Comparison of ENCODE assay signal across 8 cellular contexts in genomic region chr2:27889774-27890145, GRCh38. TPM values are rescaled to one million over a fixed set of nuclear protein-coding genes. Genes with fewer than 3 reads are reported as not detected.
DNase-seq lines count a peak whose midpoint lies in the region; ATAC-seq and TF ChIP-seq lines count a peak whose summit lies in the region.

No MANE protein-coding gene starts in this region.

- no peak for ATAC-seq in gastroesophageal sphincter

- H3K27ac ChIP-seq in WERI-Rb-1 (no peak overlapping the region; the same call in 1 of the 2 replicates), gastroesophageal sphincter (peak overlapping the region; percentile 91 to 98 (median 95))

- H3K4me1 ChIP-seq in gastroesophageal sphincter, result peaks cover 6 to 43% (median 9%) of the 10 kb centered on the region in 3 donors

- H3K27me3 ChIP-seq in WERI-Rb-1 (ENCODE audit: insufficient read depth, low read depth, severe bottlenecking), result peaks cover 4% of the 10 kb centered on the region
- no peaks in the 10 kb centered on the region for H3K27me3 ChIP-seq in gastroesophageal sphincter

- CTCF ChIA-PET in GM10248 (lab: Yijun Ruan, JAX), result interaction anchor here (0.9 kb wide), 1 partner anchor 19 kb away, joined by 3 read pairs; no protein-coding TSS in a partner anchor

- H3K9me3 ChIP-seq in WERI-Rb-1 (ENCODE audit: severe bottlenecking) (no peaks in the 10 kb centered on the region), gastroesophageal sphincter (no peaks in the 10 kb centered on the region)

- WGBS in gastroesophageal sphincter (ENCODE audit: low coverage in 1 of 2), 2 donors, result 21 to 43% methylated on average over 7 to 9 of the region's 10 CpGs

- POLR2A ChIA-PET in GM10248 (lab: Yijun Ruan, JAX), result no interaction called here

- peak; percentile 6 for DNase-seq in stimulated activated CD4-positive, alpha-beta T cell treated with anti-CD3 and anti-CD28 coated beads, Interleukin-4, amount 100 ng/mL, for 24 hours
- no peak for DNase-seq in stimulated activated CD4-positive, alpha-beta T cell treated with anti-CD3 and anti-CD28 coated beads, Interleukin-12 subunit alpha, Interleukin-12 subunit beta, amount 100 ng/mL, for 4 hours
- no peak for DNase-seq in WERI-Rb-1
- DNase-seq in retinal pigment epithelial cell (ENCODE audit: low read depth), result no peak
- DNase-seq in OCI-M2 (lab: John Stamatoyannopoulos, UW; ENCODE audit: unreplicated experiment), result no peak
- DNase-seq in GM10248 (ENCODE audit: extremely low spot score), result no peak
- no peak for DNase-seq in middle frontal gyrus (ENCODE audit: extremely low spot score, low spot score)

- H3K4me3 ChIP-seq in WERI-Rb-1 (ENCODE audit: low read depth, low read length), result peak overlapping the region; percentile 98
- H3K4me3 ChIP-seq in gastroesophageal sphincter, result peak overlapping the region; percentile 77 to 98
- H3K4me3 ChIP-seq in retinal pigment epithelial cell (ENCODE audit: low read length), result peak overlapping the region; percentile 81

- no peaks in the 10 kb centered on the region for H3K36me3 ChIP-seq in WERI-Rb-1
- H3K36me3 ChIP-seq in gastroesophageal sphincter, result no peaks in the 10 kb centered on the region

- TF ChIP-seq POLR2A in gastroesophageal sphincter (IDR thresholded peaks at IDR 0.05), result no peak

- TF ChIP-seq EP300 in gastroesophageal sphincter (IDR thresholded peaks at IDR 0.05), result no peak

- TF ChIP-seq CTCF in WERI-Rb-1 (IDR thresholded peaks at IDR 0.05; ENCODE audit: low read depth, low read length) (no peak), gastroesophageal sphincter (IDR thresholded peaks at IDR 0.05) (no peak), retinal pigment epithelial cell (conservative IDR thresholded peaks at IDR 0.05; ENCODE audit: low read depth, low read length) (no peak), GM10248 (IDR thresholded peaks at IDR 0.05; ENCODE audit: control extremely low read depth, extremely low read depth, low read depth, missing control alignments) (no peak)

RNA-seq across cellular contexts. Expression of gene RBKS, which starts 0.4 kb away (rescaled TPM):
- 1 to 10 TPM in 3 of 4 donors, under 1 TPM in 1; 0.81 to 2.4 (median 1.6) TPM for total RNA-seq in gastroesophageal sphincter

RNA-seq across cellular contexts. Expression of gene BABAM2, which starts 0.8 kb away (rescaled TPM):
- total RNA-seq in gastroesophageal sphincter, result 10 to 100 TPM; 28.5 to 43.6 (median 37.4) TPM
